Comparison of ENCODE assay signal across 15 cellular contexts in genomic region chr6:154427425-154427824, GRCh38.
DNase-seq lines count a peak whose midpoint lies in the region; ATAC-seq and TF ChIP-seq lines count a peak whose summit lies in the region.
"Had no signal": no experiment of that assay in that cellular context is flagged by ENCODE, and none has a peak within 500 bp of the region (broad histone marks: within the 10 kb centered on the region; RNA-seq: fewer than 3 reads in every experiment).

No MANE protein-coding gene starts in this region.

- H3K27me3 ChIP-seq in left ventricle myocardium inferior (ENCODE audit: low read depth) (no peaks in the 10 kb centered on the region), dorsolateral prefrontal cortex (no peaks in the 10 kb centered on the region)
- H3K27me3 ChIP-seq: BLaER1 treated with 17β-estradiol and CSF1 and Interleukin-3, amounts not matched to agents 10 nM and 100 nM had no signal

- intact Hi-C loops in left ventricle myocardium inferior (cut with micrococcal nuclease) (no loop called here), left ventricle myocardium superior (cut with micrococcal nuclease) (no loop called here), dorsolateral prefrontal cortex (cut with DNase I) (no loop called here), sciatic nerve (cut with DNase I) (no loop called here)

- H3K4me1 ChIP-seq in left ventricle myocardium inferior: peaks cover 32% of the 10 kb centered on the region

- no peak for TF ChIP-seq CTCF in left ventricle myocardium inferior (IDR thresholded peaks at IDR 0.05; ENCODE audit: borderline replicate concordance)
- TF ChIP-seq CTCF in dorsolateral prefrontal cortex (IDR thresholded peaks at IDR 0.05 in 54 of 56, conservative IDR thresholded peaks at IDR 0.05 in 2 of 56; ENCODE audit: low read depth in 1 of 56, partially characterized antibody in 56 of 56): no peak
- TF ChIP-seq CTCF in RWPE1 (conservative IDR thresholded peaks at IDR 0.05; ENCODE audit: low read depth): no peak

- H3K9me3 ChIP-seq in left ventricle myocardium inferior (replicated peaks): peaks cover 5% of the 10 kb centered on the region

- H3K4me3 ChIP-seq in left ventricle myocardium inferior (no peak overlapping the region), dorsolateral prefrontal cortex (no peak overlapping the region)
- H3K4me3 ChIP-seq: BLaER1 treated with 17β-estradiol and CSF1 and Interleukin-3, amounts not matched to agents 10 nM and 100 nM had no signal

- DNase-seq in left ventricle myocardium inferior (no peak), left ventricle myocardium superior (no peak), dorsolateral prefrontal cortex (no peak), sciatic nerve (ENCODE audit: low spot score) (no peak), GF-D8 (lab: John Stamatoyannopoulos, UW) (no peak), anterior cingulate cortex (lab: John Stamatoyannopoulos, UW) (no peak), RWPE1 (ENCODE audit: low spot score) (no peak)
- no peak for DNase-seq in activated naive CD4-positive, alpha-beta T cell treated with anti-CD3 and anti-CD28 coated beads, Interleukin-2, amount 50 U/mL, for 16 hours
- DNase-seq: CD4-positive, CD25-positive, alpha-beta regulatory T cell; DMS53; GOT3; H9 had no signal

- CTCF ChIA-PET in RWPE1 (lab: Yijun Ruan, JAX): no interaction called here

- peaks cover 25% of the 10 kb centered on the region for H3K36me3 ChIP-seq in left ventricle myocardium inferior

- peak overlapping the region; percentile 41 for H3K27ac ChIP-seq in left ventricle myocardium inferior (replicated peaks)
- H3K27ac ChIP-seq in dorsolateral prefrontal cortex: peak overlapping the region in 32 of 59 donors; percentile 1 to 72 (median 40)
- no peak overlapping the region for H3K27ac ChIP-seq in RWPE1
- H3K27ac ChIP-seq: 22Rv1; BLaER1 treated with 17β-estradiol and CSF1 and Interleukin-3, amounts not matched to agents 10 nM and 100 nM had no signal

- ATAC-seq in left ventricle myocardium superior (no peak), sciatic nerve (peak; percentile 65)
- ATAC-seq: HepG2 had no signal

- POLR2A ChIA-PET in RWPE1 (lab: Yijun Ruan, JAX; ENCODE audit: low non-redundant PET): no interaction called here
